Comparison of ENCODE assay signal across 12 cellular contexts in the genomic region with DNA sequence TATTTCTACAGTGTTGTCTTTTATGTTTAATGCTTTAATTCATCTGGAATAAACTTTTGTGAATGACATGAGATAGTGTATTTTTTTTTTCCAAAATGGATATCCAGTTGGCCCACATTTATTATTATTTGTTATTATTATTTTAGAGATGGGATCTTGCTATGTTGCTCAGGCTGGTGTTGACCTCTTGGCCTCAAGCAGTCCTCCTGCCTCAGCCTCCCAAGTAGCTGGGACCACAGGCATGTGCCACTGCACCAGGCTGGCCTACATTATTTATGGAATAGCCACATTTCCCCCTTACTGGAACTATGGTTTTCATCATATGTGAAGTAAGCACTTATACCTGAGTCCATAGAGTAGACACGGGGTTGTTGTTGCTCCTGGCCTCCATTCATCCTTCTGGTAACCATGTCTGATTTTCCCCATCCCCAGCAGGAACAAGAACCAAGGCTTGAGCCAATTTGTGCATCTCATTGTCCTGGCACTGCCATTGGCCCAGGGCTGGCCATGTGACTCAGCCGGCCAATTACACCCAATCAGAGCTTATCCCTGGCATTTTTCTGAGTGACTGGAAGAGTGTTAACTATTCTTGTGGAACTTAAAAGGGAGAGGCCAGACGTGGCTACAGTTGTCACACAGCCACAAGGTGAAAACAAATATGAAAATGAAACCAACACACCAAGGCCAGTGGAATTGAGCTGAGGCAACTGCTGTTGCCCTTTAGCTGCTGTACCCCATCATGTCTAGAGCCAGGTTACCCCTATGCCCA. TPM values are rescaled to one million over a fixed set of nuclear protein-coding genes. Genes with fewer than 3 reads are reported as not detected.
A peak's percentile ranks its signal among the peaks of the same experiment; 100 is the strongest.
DNase-seq lines count a peak whose midpoint lies in the region; ATAC-seq and TF ChIP-seq lines count a peak whose summit lies in the region.
"Had no signal": no experiment of that assay in that cellular context is flagged by ENCODE, and none has a peak within 500 bp of the region (broad histone marks: within the 10 kb centered on the region; RNA-seq: fewer than 3 reads in every experiment).

No MANE protein-coding gene starts in this region.

- H3K79me2 ChIP-seq in SU-DHL-6 (ENCODE audit: insufficient read depth, low read length) = no peaks in the 10 kb centered on the region

- TF ChIP-seq CTCF in SU-DHL-6 (IDR thresholded peaks at IDR 0.05; ENCODE audit: insufficient read depth, low read length, poor library complexity, severe bottlenecking) = no peak

- H3K27me3 ChIP-seq in SU-DHL-6 (ENCODE audit: low read length) = no peaks in the 10 kb centered on the region
- no peaks in the 10 kb centered on the region for H3K27me3 ChIP-seq in neuronal stem cell (ENCODE audit: control insufficient read depth in 3 of 3, insufficient read depth in 3 of 3, low read depth in 1 of 3, low read length in 3 of 3)

- ATAC-seq in GM18502 (IDR thresholded peaks at IDR 0.05; ENCODE audit: poor library complexity, unreplicated experiment) = peak; percentile 30
- no peak for ATAC-seq in GM18520 (IDR thresholded peaks at IDR 0.05; ENCODE audit: unreplicated experiment)
- ATAC-seq in GM21528 (IDR thresholded peaks at IDR 0.05; ENCODE audit: low FRiP score, unreplicated experiment) = no peak

- H3K27me3 Mint-ChIP-seq in immature natural killer cell (ENCODE audit: low read depth in 3 of 3) = peaks cover 18 to 27% (median 27%) of the 10 kb centered on the region in 3 donors

- H3K9ac ChIP-seq in SU-DHL-6 (ENCODE audit: low read length) (no peak overlapping the region), neuronal stem cell (ENCODE audit: low read depth, low read length, poor library complexity) (no peak overlapping the region)

- H3K4ac ChIP-seq in neuronal stem cell (ENCODE audit: low read length) = no peak overlapping the region

- peak overlapping the region; percentile 68 to 84 (median 77) for H3K4me3 Mint-ChIP-seq in immature natural killer cell

- H3F3A ChIP-seq in SU-DHL-6 (ENCODE audit: insufficient read depth) = peaks cover 32% of the 10 kb centered on the region

- peaks cover 9 to 17% of the 10 kb centered on the region in 2 donors for H3K4me1 ChIP-seq in neuronal stem cell (ENCODE audit: control insufficient read depth in 2 of 2, insufficient read depth in 1 of 2, low read depth in 1 of 2, low read length in 2 of 2)

- H4K8ac ChIP-seq in neuronal stem cell (ENCODE audit: low read depth, low read length) = no peak overlapping the region

- H3K9me3 Mint-ChIP-seq in immature natural killer cell = no peaks in the 10 kb centered on the region

- H3K18ac ChIP-seq in neuronal stem cell (ENCODE audit: low read length) = no peak overlapping the region

- no peaks in the 10 kb centered on the region for H3K9me3 ChIP-seq in SU-DHL-6 (ENCODE audit: insufficient read depth, low read length)
- H3K9me3 ChIP-seq in neuronal stem cell (replicated peaks in 1 of 2; ENCODE audit: control insufficient read depth in 2 of 2, insufficient read depth in 1 of 2, low read depth in 1 of 2, low read length in 2 of 2) = peaks cover 0 to 2% of the 10 kb centered on the region in 2 donors

- peaks cover 66 to 75% of the 10 kb centered on the region in 2 donors for H3K4me1 Mint-ChIP-seq in immature natural killer cell

- H3K36me3 ChIP-seq in SU-DHL-6 (ENCODE audit: low read length) = no peaks in the 10 kb centered on the region; the same call in 1 of the 2 replicates
- no peaks in the 10 kb centered on the region for H3K36me3 ChIP-seq in neuronal stem cell (replicated peaks in 1 of 2; ENCODE audit: control insufficient read depth in 2 of 2, insufficient read depth in 2 of 2, low read length in 2 of 2)

- in situ Hi-C loops in ACHN (cut with HindIII; ENCODE audit: low pct_ligation_motif_present, low pct_unique_long_range_greater_than_20kb, low sequenced_read_pairs) = no loop called here

- H3K27ac ChIP-seq in SU-DHL-6 (ENCODE audit: low read depth, low read length) = peak overlapping the region; percentile 91; the same call in 1 of the 2 replicates
- H3K27ac ChIP-seq in neuronal stem cell (replicated peaks; ENCODE audit: low read length) = no peak overlapping the region

- H2AFZ ChIP-seq in SU-DHL-6 (ENCODE audit: low read depth, low read length, severe bottlenecking) = no peak overlapping the region
- H2AFZ ChIP-seq in neuronal stem cell (ENCODE audit: low read length) = no peak overlapping the region

- no peak overlapping the region for H2BK12ac ChIP-seq in neuronal stem cell (ENCODE audit: low read length)

- DNase-seq in ACHN (peak; percentile 12), immature natural killer cell (peak; percentile 59 to 67 (median 60)), SHP77 (lab: John Stamatoyannopoulos, UW) (no peak), neuronal stem cell (ENCODE audit: low spot score) (no peak)
- DNase-seq: COR-L47, dermis blood vessel endothelial cell, NCI-H1436 treated with DMSO at 0.1 percent for 48 hours, SHP77 treated with DMSO at 0.1 percent for 48 hours had no signal

- H4K91ac ChIP-seq in neuronal stem cell (ENCODE audit: low read depth, low read length, poor library complexity) = no peak overlapping the region

- WGBS in neuronal stem cell (ENCODE audit: extremely low coverage in 2 of 2, insufficient read length in 2 of 2, insufficient replicate concordance in 1 of 2), 2 donors = no CpG with 5 or more reads among the region's 3 CpGs

- H3K4me2 ChIP-seq in SU-DHL-6 (ENCODE audit: low read depth, low read length, poor library complexity, severe bottlenecking) = no peak overlapping the region
- H3K4me2 ChIP-seq in neuronal stem cell (ENCODE audit: insufficient read depth, low read length, poor library complexity, severe bottlenecking) = no peak overlapping the region

- H2AK5ac ChIP-seq in neuronal stem cell (ENCODE audit: low read depth, low read length) = no peak overlapping the region

- H4K20me1 ChIP-seq in SU-DHL-6 (ENCODE audit: low read depth, low read length) = no peaks in the 10 kb centered on the region

- H2BK5ac ChIP-seq in neuronal stem cell (ENCODE audit: low read length) = no peak overlapping the region

- no peak overlapping the region for H3K23ac ChIP-seq in neuronal stem cell (ENCODE audit: low read depth, low read length, poor library complexity)

- H3K14ac ChIP-seq in neuronal stem cell (ENCODE audit: low read length) = no peak overlapping the region

- no peaks in the 10 kb centered on the region for H3K36me3 Mint-ChIP-seq in immature natural killer cell

- H3K79me1 ChIP-seq in neuronal stem cell (ENCODE audit: low read depth, low read length) = no peaks in the 10 kb centered on the region

- H3K9me2 ChIP-seq in SU-DHL-6 (replicated peaks; ENCODE audit: insufficient read depth, low read length) = no peaks in the 10 kb centered on the region

- H2BK15ac ChIP-seq in neuronal stem cell (ENCODE audit: low read length) = no peak overlapping the region

- H3K4me3 ChIP-seq in SU-DHL-6 (ENCODE audit: insufficient read depth, low read length, poor library complexity, severe bottlenecking) (no peak overlapping the region), neuronal stem cell (ENCODE audit: low read length in 2 of 2) (no peak overlapping the region)

- peak overlapping the region; percentile 84 to 98 (median 98) for H3K27ac Mint-ChIP-seq in immature natural killer cell

- H2BK120ac ChIP-seq in neuronal stem cell (ENCODE audit: low read depth, low read length) = no peak overlapping the region

RNA-seq across cellular contexts. Expression of a gene that starts 23.1 kb away (rescaled TPM):
- polyA plus RNA-seq in immature natural killer cell = 1,000 to 10,000 TPM; 4,156 to 6,150 (median 5,696) TPM
- polyA plus RNA-seq in neuronal stem cell (2013, experiment 1 of 2) = not detected
- polyA plus RNA-seq in neuronal stem cell (2013, experiment 2 of 2) = not detected

Comparison
In these comparisons a context has a peak if more than half of its experiments do, and no peak if none do; other contexts are left out.
1. DNase-seq: peak in ACHN (single experiment) and immature natural killer cell (3 of 3); none in SHP77 (0 of 2) and neuronal stem cell (single experiment).